ENCODE assay signal across 22 cellular contexts in the genomic region with DNA sequence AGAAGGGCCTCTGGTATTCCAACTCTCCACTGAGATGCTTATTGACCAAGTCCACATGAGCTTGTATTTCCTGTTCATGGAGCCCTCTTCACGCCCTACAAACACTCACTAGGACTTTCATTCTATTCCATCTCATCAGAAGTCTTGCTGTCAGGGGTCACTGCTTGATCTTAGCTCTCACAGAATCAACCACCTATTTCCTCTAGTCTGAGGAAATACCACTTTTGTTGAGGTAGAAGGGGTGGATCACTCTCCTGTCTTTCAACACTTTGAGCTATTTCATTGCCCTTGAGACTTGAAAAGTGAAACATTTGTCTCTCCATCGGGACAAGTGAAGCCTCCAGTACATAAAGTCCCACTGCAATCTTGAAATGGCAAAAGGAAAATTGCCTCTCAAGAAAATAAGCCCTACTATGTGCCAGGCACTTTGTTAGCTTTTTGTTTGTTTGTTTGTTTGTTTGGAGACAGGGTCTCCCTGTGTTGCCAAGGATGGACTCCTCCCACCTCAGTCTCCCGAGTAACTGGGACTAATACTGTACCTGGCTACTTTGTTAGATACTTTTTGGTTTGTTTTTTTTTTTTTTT. TPM values are rescaled to one million over a fixed set of nuclear protein-coding genes. Genes with fewer than 3 reads are reported as not detected.
DNase-seq lines count a peak whose midpoint lies in the region; ATAC-seq lines count a peak whose summit lies in the region.
"Had no signal": no experiment of that assay in that cellular context is flagged by ENCODE, and none has a peak within 500 bp of the region (broad histone marks: within the 10 kb centered on the region; RNA-seq: fewer than 3 reads in every experiment).

No MANE protein-coding gene starts in this region.

- CTCF ChIA-PET in activated CD4-positive, alpha-beta T cell treated with anti-CD3 and anti-CD28 coated beads, Interleukin-2, amount 10 ng/mL, durations not matched to agents 7 days and 5 days (lab: Charles Lee) = interaction anchor here (0.6 to 2.3 kb wide), 11 partner anchors 11 to 275 kb away, joined by 3 to 14 read pairs (median 4); partner anchors contain the start of genes ZNF593 and ZNF593OS
- CTCF ChIA-PET in T-cell (lab: Charles Lee) = interaction anchor here (0.6 to 3.2 kb wide), 8 partner anchors 9 to 484 kb away, joined by 3 to 15 read pairs (median 3); partner anchors contain the start of gene PDIK1L (in 1 of the 2)

- H3K36me3 Mint-ChIP-seq in activated CD4-positive, alpha-beta T cell treated with anti-CD3 and anti-CD28 coated beads, Interleukin-2, amount 10 ng/mL, durations not matched to agents 7 days and 5 days (ENCODE audit: low read depth) = no peaks in the 10 kb centered on the region
- no peaks in the 10 kb centered on the region for H3K36me3 Mint-ChIP-seq in T-cell
- H3K36me3 Mint-ChIP-seq in naive thymus-derived CD8-positive, alpha-beta T cell = no peaks in the 10 kb centered on the region

- DNase-seq in activated CD4-positive, alpha-beta T cell treated with anti-CD3 and anti-CD28 coated beads, Interleukin-2, amount 10 ng/mL, durations not matched to agents 7 days and 5 days = no peak
- no peak for DNase-seq in activated CD4-positive, alpha-beta T cell treated with anti-CD3 and anti-CD28 coated beads, Interleukin-2, amount 50 U/mL, for 48 hours
- DNase-seq in GDM1 (lab: John Stamatoyannopoulos, UW) = peak; percentile 21
- no peak for DNase-seq in T-cell
- peak in 3 of 10 donors; percentile 17 to 41 (median 35) for DNase-seq in naive thymus-derived CD8-positive, alpha-beta T cell
- no peak for DNase-seq in NCI-H524 (lab: John Stamatoyannopoulos, UW)
- DNase-seq in SW480 (ENCODE audit: low spot score) = no peak
- DNase-seq: activated CD4-positive, alpha-beta T cell treated with anti-CD3 and anti-CD28 coated beads for 4 hours; activated naive CD4-positive, alpha-beta T cell treated with anti-CD3 and anti-CD28 coated beads, Interleukin-2, amount 50 U/mL, for 16 hours; endodermal cell; GOT3; heart right ventricle; left ventricle myocardium superior; NCI-H1436 treated with DMSO at 0.1 percent for 48 hours; NCI-H226; retina; stimulated activated CD8-positive, alpha-beta memory T cell treated with anti-CD3 and anti-CD28 coated beads, Interleukin-4, amount 100 ng/mL, for 48 hours had no signal

- POLR2A ChIA-PET in activated CD4-positive, alpha-beta T cell treated with anti-CD3 and anti-CD28 coated beads, Interleukin-2, amount 10 ng/mL, durations not matched to agents 7 days and 5 days (lab: Charles Lee) = interaction anchor here (0.8 to 1.1 kb wide), 3 partner anchors 12 to 331 kb away, joined by 3 to 7 read pairs (median 4); partner anchors contain the start of gene PDIK1L
- POLR2A ChIA-PET in T-cell (lab: Charles Lee) = interaction anchor here (0.5 to 1.5 kb wide), 4 partner anchors 12 to 795 kb away, joined by 3 to 8 read pairs (median 6); no protein-coding TSS in a partner anchor
- POLR2A ChIA-PET in naive thymus-derived CD8-positive, alpha-beta T cell (lab: Charles Lee) = interaction anchor here (0.7 to 2.9 kb wide), 9 partner anchors 11 to 1095 kb away, joined by 3 to 22 read pairs (median 5); partner anchors contain the start of gene PDIK1L

- H3K4me1 Mint-ChIP-seq in activated CD4-positive, alpha-beta T cell treated with anti-CD3 and anti-CD28 coated beads, Interleukin-2, amount 10 ng/mL, durations not matched to agents 7 days and 5 days = peaks cover 16% of the 10 kb centered on the region
- peaks cover 7 to 14% (median 12%) of the 10 kb centered on the region in 3 donors for H3K4me1 Mint-ChIP-seq in T-cell
- peaks cover 7 to 16% (median 13%) of the 10 kb centered on the region in 4 donors for H3K4me1 Mint-ChIP-seq in naive thymus-derived CD8-positive, alpha-beta T cell

- H3K9me3 Mint-ChIP-seq in activated CD4-positive, alpha-beta T cell treated with anti-CD3 and anti-CD28 coated beads, Interleukin-2, amount 10 ng/mL, durations not matched to agents 7 days and 5 days = no peaks in the 10 kb centered on the region
- peaks cover 0 to 4% (median 0%) of the 10 kb centered on the region in 3 donors for H3K9me3 Mint-ChIP-seq in T-cell
- H3K9me3 Mint-ChIP-seq in naive thymus-derived CD8-positive, alpha-beta T cell = no peaks in the 10 kb centered on the region

- H3K27me3 Mint-ChIP-seq in activated CD4-positive, alpha-beta T cell treated with anti-CD3 and anti-CD28 coated beads, Interleukin-2, amount 10 ng/mL, durations not matched to agents 7 days and 5 days = no peaks in the 10 kb centered on the region
- no peaks in the 10 kb centered on the region for H3K27me3 Mint-ChIP-seq in T-cell
- no peaks in the 10 kb centered on the region for H3K27me3 Mint-ChIP-seq in naive thymus-derived CD8-positive, alpha-beta T cell

- peak overlapping the region; percentile 18 for H3K4me3 Mint-ChIP-seq in activated CD4-positive, alpha-beta T cell treated with anti-CD3 and anti-CD28 coated beads, Interleukin-2, amount 10 ng/mL, durations not matched to agents 7 days and 5 days
- no peak overlapping the region for H3K4me3 Mint-ChIP-seq in T-cell
- peak overlapping the region in 7 of 10 donors; percentile 8 to 61 (median 39) for H3K4me3 Mint-ChIP-seq in naive thymus-derived CD8-positive, alpha-beta T cell
- H3K4me3 Mint-ChIP-seq: endodermal cell had no signal

- ATAC-seq in T-cell (replicated peaks in 1 of 4) (peak; percentile 27 to 83 (median 72)), GM19397 (IDR thresholded peaks at IDR 0.05; ENCODE audit: unreplicated experiment) (no peak)
- peak; percentile 73 to 89 for ATAC-seq in naive thymus-derived CD8-positive, alpha-beta T cell
- ATAC-seq: A549, heart right ventricle, left ventricle myocardium superior had no signal

- H3K27ac Mint-ChIP-seq in activated CD4-positive, alpha-beta T cell treated with anti-CD3 and anti-CD28 coated beads, Interleukin-2, amount 10 ng/mL, durations not matched to agents 7 days and 5 days = peak overlapping the region; percentile 44
- peak overlapping the region; percentile 44 to 81 for H3K27ac Mint-ChIP-seq in T-cell
- H3K27ac Mint-ChIP-seq in naive thymus-derived CD8-positive, alpha-beta T cell = peak overlapping the region in 9 of 10 donors; percentile 20 to 88 (median 72)
- H3K27ac Mint-ChIP-seq: endodermal cell had no signal

RNA-seq across cellular contexts. Expression of gene FAM110D, which starts 19.8 kb away (rescaled TPM):
- total RNA-seq in activated CD4-positive, alpha-beta T cell treated with anti-CD3 and anti-CD28 coated beads, Interleukin-2, amount 10 ng/mL, durations not matched to agents 7 days and 5 days = not detected
- under 1 TPM in 1 of 5 donors, not detected in 4; 0.09 TPM for total RNA-seq in T-cell
- total RNA-seq in naive thymus-derived CD8-positive, alpha-beta T cell = not detected
- polyA plus RNA-seq in naive thymus-derived CD8-positive, alpha-beta T cell = not detected
- total RNA-seq: RPMI7951 had no signal

RNA-seq across cellular contexts. Expression of gene PDIK1L, which starts 27.4 kb away (rescaled TPM):
- total RNA-seq in activated CD4-positive, alpha-beta T cell treated with anti-CD3 and anti-CD28 coated beads, Interleukin-2, amount 10 ng/mL, durations not matched to agents 7 days and 5 days = 10 to 100 TPM; 21.0 to 25.8 TPM
- 10 to 100 TPM in 3 of 5 donors, 1 to 10 TPM in 2; 8.8 to 23.6 (median 19.1) TPM for total RNA-seq in T-cell
- total RNA-seq in naive thymus-derived CD8-positive, alpha-beta T cell = 10 to 100 TPM; 23.1 to 23.5 TPM
- polyA plus RNA-seq in naive thymus-derived CD8-positive, alpha-beta T cell = 1 to 10 TPM; 3.5 to 5.1 (median 3.7) TPM

RNA-seq across cellular contexts. Expression of gene C1orf232, which starts 29.7 kb away (rescaled TPM):
- total RNA-seq in activated CD4-positive, alpha-beta T cell treated with anti-CD3 and anti-CD28 coated beads, Interleukin-2, amount 10 ng/mL, durations not matched to agents 7 days and 5 days = not detected
- not detected for total RNA-seq in T-cell
- total RNA-seq in naive thymus-derived CD8-positive, alpha-beta T cell = not detected
- polyA plus RNA-seq in naive thymus-derived CD8-positive, alpha-beta T cell = not detected
- total RNA-seq: endodermal cell, heart right ventricle, left ventricle myocardium superior, omental fat pad, RPMI7951, vagina had no signal
- polyA plus RNA-seq: A549, heart right ventricle had no signal

RNA-seq across cellular contexts. Expression of gene ZNF593, which starts 30.6 kb away (rescaled TPM):
- total RNA-seq in activated CD4-positive, alpha-beta T cell treated with anti-CD3 and anti-CD28 coated beads, Interleukin-2, amount 10 ng/mL, durations not matched to agents 7 days and 5 days = 10 to 100 TPM; 27.3 to 28.6 TPM
- 10 to 100 TPM in 3 of 5 donors, 1 to 10 TPM in 2; 8.5 to 17.7 (median 17.1) TPM for total RNA-seq in T-cell
- total RNA-seq in naive thymus-derived CD8-positive, alpha-beta T cell = 10 to 100 TPM; 10.4 to 13.1 TPM
- polyA plus RNA-seq in naive thymus-derived CD8-positive, alpha-beta T cell = 10 to 100 TPM; 23.4 to 26.0 (median 24.7) TPM

RNA-seq across cellular contexts. Expression of gene ZNF593OS, which starts 32.6 kb away (rescaled TPM):
- total RNA-seq in activated CD4-positive, alpha-beta T cell treated with anti-CD3 and anti-CD28 coated beads, Interleukin-2, amount 10 ng/mL, durations not matched to agents 7 days and 5 days = not detected
- total RNA-seq in T-cell = not detected
- total RNA-seq in naive thymus-derived CD8-positive, alpha-beta T cell = not detected
- 1 to 10 TPM in 1 of 3 donors, under 1 TPM in 2; 0.25 to 2.1 (median 0.51) TPM for polyA plus RNA-seq in naive thymus-derived CD8-positive, alpha-beta T cell
- total RNA-seq: endodermal cell, heart right ventricle, left ventricle myocardium superior, omental fat pad, RPMI7951, vagina had no signal
- polyA plus RNA-seq: A549 had no signal

Comparison
In these comparisons a context has a peak if more than half of its experiments do, and no peak if none do; other contexts are left out.
1. H3K4me3 Mint-ChIP-seq: peak in activated CD4-positive, alpha-beta T cell treated with anti-CD3 and anti-CD28 coated beads, Interleukin-2, amount 10 ng/mL, durations not matched to agents 7 days and 5 days (single experiment) and naive thymus-derived CD8-positive, alpha-beta T cell (7 of 10); none in T-cell (0 of 3).
2. Peak in every context shown above with its lines, with median percentiles within 50 percentile points of each other: H3K27ac Mint-ChIP-seq.